11 cellular contexts compared by ENCODE assay signal in genomic region chr1:173332026-173332425, GRCh38.
DNase-seq lines count a peak whose midpoint lies in the region; ATAC-seq, FAIRE-seq and TF ChIP-seq lines count a peak whose summit lies in the region.
"Had no signal": no experiment of that assay in that cellular context is flagged by ENCODE, and none has a peak within 500 bp of the region (broad histone marks: within the 10 kb centered on the region; RNA-seq: fewer than 3 reads in every experiment).

No MANE protein-coding gene starts in this region.

- H3K4me3 ChIP-seq in AG10803 (ENCODE audit: low read length) = no peak overlapping the region
- no peak overlapping the region for H3K4me3 ChIP-seq in GM12878
- H3K4me3 ChIP-seq in lung = no peak overlapping the region
- no peak overlapping the region for H3K4me3 ChIP-seq in Peyer's patch

- no peak for TF ChIP-seq EP300 in GM12878 (IDR thresholded peaks at IDR 0.05; ENCODE audit: borderline replicate concordance in 1 of 2, control insufficient read depth in 1 of 2, low read depth in 2 of 2, low read length in 2 of 2)

- no peak for TF ChIP-seq CTCF in AG10803 (conservative IDR thresholded peaks at IDR 0.05; ENCODE audit: low read length)
- TF ChIP-seq CTCF in GM12878 (IDR thresholded peaks at IDR 0.05 in 2 of 3, conservative IDR thresholded peaks at IDR 0.05 in 1 of 3; ENCODE audit: control insufficient read depth in 2 of 3, extremely low read depth in 1 of 3, insufficient read depth in 1 of 3, low read depth in 3 of 3, low read length in 3 of 3) = no peak
- no peak for TF ChIP-seq CTCF in lung (IDR thresholded peaks at IDR 0.05; ENCODE audit: control extremely low read depth, extremely low read depth)
- TF ChIP-seq CTCF in Peyer's patch (IDR thresholded peaks at IDR 0.05) = no peak

- no peak for TF ChIP-seq POLR2A in GM12878 (IDR thresholded peaks at IDR 0.05; ENCODE audit: low read depth, low read length)
- no peak for TF ChIP-seq POLR2A in Peyer's patch (IDR thresholded peaks at IDR 0.05)

- DNase-seq in AG10803 (ENCODE audit: low read depth) = peak; percentile 74
- peak; percentile 71 for DNase-seq in HT1080 (ENCODE audit: low read depth)
- no peak for DNase-seq in GM12878 (ENCODE audit: low read depth, low spot score)
- no peak for DNase-seq in lung (ENCODE audit: low spot score)
- DNase-seq in DMS114 treated with DMSO at 0.1 percent for 48 hours (lab: John Stamatoyannopoulos, UW; ENCODE audit: unreplicated experiment) = no peak
- no peak for DNase-seq in Peyer's patch
- DNase-seq: glutamatergic neuron; stimulated activated CD4-positive, alpha-beta T cell treated with anti-CD3 and anti-CD28 coated beads, Interleukin-2, amount 100 ng/mL, for 24 hours had no signal

- TF ChIP-seq RAD21 in GM12878 (IDR thresholded peaks at IDR 0.05; ENCODE audit: insufficient read depth, low read depth, low read length) = no peak

- H3K4me1 ChIP-seq in GM12878 (ENCODE audit: control insufficient read depth, insufficient read depth, low read length) (peaks cover 36% of the 10 kb centered on the region), lung (ENCODE audit: control insufficient read depth in 2 of 2, insufficient read depth in 2 of 2, low read length in 2 of 2) (no peaks in the 10 kb centered on the region), Peyer's patch (peaks cover 0 to 7% (median 0%) of the 10 kb centered on the region in 4 donors)

- no peaks in the 10 kb centered on the region for H4K20me1 ChIP-seq in GM12878 (ENCODE audit: control insufficient read depth, insufficient read depth)

- H2AFZ ChIP-seq in GM12878 (ENCODE audit: control insufficient read depth, low read depth, low read length) = peak overlapping the region; percentile 75

- H3K4me2 ChIP-seq in GM12878 (ENCODE audit: control insufficient read depth, insufficient read depth) = peak overlapping the region; percentile 77

- WGBS in GM12878 (ENCODE audit: insufficient coverage, insufficient replicate concordance, low lambda C conversion rate, missing lambda C conversion rate) = 65% methylated on average over 2 of the region's 2 CpGs
- WGBS in lung, 2 donors = 14 to 51% methylated on average over 2 of the region's 2 CpGs

- no TSS peak for BruUV-seq in GM12878 (replicated peaks; lab: Mats Ljungman, UMichigan)

- H3K9me3 ChIP-seq in GM12878 (replicated peaks; ENCODE audit: control insufficient read depth, insufficient read depth, low read length) = no peaks in the 10 kb centered on the region; the same call in 1 of the 3 replicates
- H3K9me3 ChIP-seq in lung (ENCODE audit: control insufficient read depth in 2 of 2, insufficient read depth in 1 of 2, low read length in 1 of 2) = no peaks in the 10 kb centered on the region
- H3K9me3 ChIP-seq in Peyer's patch = no peaks in the 10 kb centered on the region

- peak overlapping the region; percentile 34; the same call in 1 of the 2 replicates for H3K9ac ChIP-seq in GM12878 (ENCODE audit: control insufficient read depth, insufficient read depth, low read length)

- in situ Hi-C loops in GM12878 (cut with MboI) = loop anchor here (5.0 kb wide), 1 partner anchor 80 kb away; no protein-coding TSS in a partner anchor

- POLR2A ChIA-PET in GM12878 (lab: Charles Lee) = interaction anchor here (1.0 to 1.4 kb wide), 2 partner anchors 74 to 83 kb away, joined by 3 to 4 read pairs; no protein-coding TSS in a partner anchor

- FAIRE-seq in GM12878 (lab: Jason Lieb, UNC) = no peak

- H3K36me3 ChIP-seq in GM12878 (ENCODE audit: control insufficient read depth in 2 of 2, insufficient read depth in 2 of 2, low read length in 1 of 2) = no peaks in the 10 kb centered on the region
- no peaks in the 10 kb centered on the region for H3K36me3 ChIP-seq in lung (ENCODE audit: control insufficient read depth in 2 of 2, insufficient read depth in 2 of 2, low read length in 2 of 2)
- H3K36me3 ChIP-seq in Peyer's patch = no peaks in the 10 kb centered on the region

- H3K79me2 ChIP-seq in GM12878 (ENCODE audit: control insufficient read depth, insufficient read depth, low read length) = no peaks in the 10 kb centered on the region

- CTCF ChIA-PET in GM12878 (lab: Yijun Ruan, JAX) = interaction anchor here (0.9 to 1.8 kb wide), 8 partner anchors 18 to 121 kb away, joined by 3 to 9 read pairs (median 4); no protein-coding TSS in a partner anchor

- ATAC-seq in GM12878 (peak; percentile 18), lung (ENCODE audit: insufficient read depth, low FRiP score) (peak; percentile 39), GM18868 (IDR thresholded peaks at IDR 0.05; ENCODE audit: unreplicated experiment) (no peak), GM21825 (IDR thresholded peaks at IDR 0.05; ENCODE audit: unreplicated experiment) (no peak)

- H3K27me3 ChIP-seq in GM12878 (replicated peaks in 1 of 2; ENCODE audit: control insufficient read depth in 2 of 2, insufficient read depth in 2 of 2, low read length in 1 of 2) (no peaks in the 10 kb centered on the region), lung (ENCODE audit: control insufficient read depth, insufficient read depth) (no peaks in the 10 kb centered on the region), Peyer's patch (no peaks in the 10 kb centered on the region)

- SMC1A ChIA-PET in GM12878 (lab: Charles Lee; ENCODE audit: uncharacterized antibody, unreplicated experiment) = interaction anchor here (0.7 to 2.5 kb wide), 22 partner anchors 9 to 128 kb away, joined by 3 to 11 read pairs (median 4); no protein-coding TSS in a partner anchor

- intact Hi-C loops in GM12878 (cut with micrococcal nuclease; ENCODE audit: unreplicated experiment) = loop anchor here (5.0 kb wide), 1 partner anchor 35 kb away; no protein-coding TSS in a partner anchor

- H3K27ac ChIP-seq in GM12878 (ENCODE audit: control insufficient read depth, insufficient read depth) (peak overlapping the region; percentile 83), lung (ENCODE audit: low read depth in 1 of 2, low read length in 1 of 2) (peak overlapping the region in 1 of 2 donors; percentile 74), Peyer's patch (peak overlapping the region in 2 of 4 donors; percentile 6 to 31)
- H3K27ac ChIP-seq: C4-2B had no signal

- RAD21 ChIA-PET in GM12878 (lab: Charles Lee; ENCODE audit: unreplicated experiment) = interaction anchor here (0.7 to 1.6 kb wide), 9 partner anchors 25 to 130 kb away, joined by 3 to 8 read pairs (median 3); no protein-coding TSS in a partner anchor

TF ChIP-seq in GM12878, 131 proteins besides CTCF, POLR2A, EP300 and RAD21:
- TF ChIP-seq BACH1 (IDR thresholded peaks at IDR 0.05; ENCODE audit: borderline replicate concordance) = no peak

Comparison
In these comparisons a context has a peak if more than half of its experiments do, and no peak if none do; other contexts are left out.
1. DNase-seq: peak in AG10803 (single experiment) and HT1080 (single experiment); none in GM12878 (single experiment), lung (single experiment), DMS114 treated with DMSO at 0.1 percent for 48 hours (single experiment) and Peyer's patch (0 of 3).
2. ATAC-seq: peak in GM12878 (single experiment) and lung (single experiment); none in GM18868 (single experiment) and GM21825 (single experiment).